16 cellular contexts compared by ENCODE assay signal in the genomic region with DNA sequence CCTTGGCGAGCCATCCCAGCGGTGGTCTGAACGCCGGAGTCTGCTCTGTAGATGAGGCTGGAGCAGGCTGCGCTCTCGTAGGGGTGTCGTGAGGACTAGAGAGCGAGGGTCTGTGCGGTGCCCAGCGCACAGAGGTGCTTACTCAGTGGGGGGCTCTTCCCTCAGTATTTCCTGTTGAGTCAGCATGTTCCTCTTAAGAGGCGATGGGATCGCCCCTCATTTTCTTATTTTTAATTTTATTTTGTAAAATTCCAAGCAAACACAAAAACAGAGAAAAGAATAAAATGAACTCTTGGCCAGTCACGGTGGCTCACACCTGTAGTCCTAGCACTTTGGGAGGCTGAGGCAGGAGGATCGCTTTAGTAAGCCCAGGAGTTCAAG.
"Had no signal": no experiment of that assay in that cellular context is flagged by ENCODE, and none has a peak within 500 bp of the region (broad histone marks: within the 10 kb centered on the region; RNA-seq: fewer than 3 reads in every experiment).

No MANE protein-coding gene starts in this region.

- FAIRE-seq: frontal cortex, keratinocyte had no signal

- H3K27ac ChIP-seq: body of pancreas, heart right ventricle, left lung, testis, upper lobe of right lung had no signal

- DNase-seq: activated CD8-positive, alpha-beta T cell treated with anti-CD3 and anti-CD28 coated beads, Interleukin-2, amount 10 ng/mL, durations not matched to agents 7 days and 5 days; activated naive CD4-positive, alpha-beta T cell treated with anti-CD3 and anti-CD28 coated beads, Interleukin-2, amount 10 ng/mL, durations not matched to agents 7 days and 5 days; cortex of kidney; effector memory CD4-positive, alpha-beta T cell; heart right ventricle; left lung; stimulated activated CD4-positive, alpha-beta T cell treated with anti-CD3 and anti-CD28 coated beads, Interleukin-2, amount 100 ng/mL, for 48 hours; stimulated activated naive CD8-positive, alpha-beta T cell treated with anti-CD3 and anti-CD28 coated beads, Interleukin-15, amount 100 ng/mL, for 72 hours; T1000; testis; upper lobe of right lung had no signal

- H3K4me1 Mint-ChIP-seq: central memory CD8-positive, alpha-beta T cell had no signal

- H3K36me3 Mint-ChIP-seq: activated naive CD4-positive, alpha-beta T cell treated with anti-CD3 and anti-CD28 coated beads, Interleukin-2, amount 10 ng/mL, durations not matched to agents 7 days and 5 days had no signal

- H3K9me3 ChIP-seq: body of pancreas, heart right ventricle, left lung, testis, upper lobe of right lung had no signal

- H3K27me3 ChIP-seq: body of pancreas, heart right ventricle, left lung, testis, upper lobe of right lung had no signal

- H3K4me3 ChIP-seq: body of pancreas, heart right ventricle, left lung, testis, upper lobe of right lung had no signal

- H3K4me3 Mint-ChIP-seq: activated CD8-positive, alpha-beta T cell treated with anti-CD3 and anti-CD28 coated beads, Interleukin-2, amount 10 ng/mL, durations not matched to agents 7 days and 5 days; activated naive CD4-positive, alpha-beta T cell treated with anti-CD3 and anti-CD28 coated beads, Interleukin-2, amount 10 ng/mL, durations not matched to agents 7 days and 5 days; central memory CD8-positive, alpha-beta T cell; nephron; stimulated activated naive CD8-positive, alpha-beta T cell treated with anti-CD3 and anti-CD28 coated beads, Interleukin-15, amount 100 ng/mL, for 72 hours had no signal

- H3K9me3 Mint-ChIP-seq: activated naive CD4-positive, alpha-beta T cell treated with anti-CD3 and anti-CD28 coated beads, Interleukin-2, amount 10 ng/mL, durations not matched to agents 7 days and 5 days; central memory CD8-positive, alpha-beta T cell; nephron; stimulated activated naive CD8-positive, alpha-beta T cell treated with anti-CD3 and anti-CD28 coated beads, Interleukin-15, amount 100 ng/mL, for 72 hours had no signal

- H3K27ac Mint-ChIP-seq: activated CD8-positive, alpha-beta T cell treated with anti-CD3 and anti-CD28 coated beads, Interleukin-2, amount 10 ng/mL, durations not matched to agents 7 days and 5 days; activated naive CD4-positive, alpha-beta T cell treated with anti-CD3 and anti-CD28 coated beads, Interleukin-2, amount 10 ng/mL, durations not matched to agents 7 days and 5 days; nephron; stimulated activated naive CD8-positive, alpha-beta T cell treated with anti-CD3 and anti-CD28 coated beads, Interleukin-15, amount 100 ng/mL, for 72 hours had no signal

- H3K36me3 ChIP-seq: heart right ventricle, left lung, upper lobe of right lung had no signal

- ATAC-seq: activated CD8-positive, alpha-beta T cell treated with anti-CD3 and anti-CD28 coated beads, Interleukin-2, amount 10 ng/mL, durations not matched to agents 7 days and 5 days; body of pancreas; left lung had no signal

- H3K27me3 Mint-ChIP-seq: stimulated activated naive CD8-positive, alpha-beta T cell treated with anti-CD3 and anti-CD28 coated beads, Interleukin-15, amount 100 ng/mL, for 72 hours had no signal

- H3K4me1 ChIP-seq: body of pancreas, left lung, testis, upper lobe of right lung had no signal
